Comparison of ENCODE assay signal across 11 cellular contexts in genomic region chr6:14454467-14454763, GRCh38.
A peak's percentile ranks its signal among the peaks of the same experiment; 100 is the strongest.
DNase-seq lines count a peak whose midpoint lies in the region; ATAC-seq and TF ChIP-seq lines count a peak whose summit lies in the region.
"Had no signal": no experiment of that assay in that cellular context is flagged by ENCODE, and none has a peak within 500 bp of the region (broad histone marks: within the 10 kb centered on the region; RNA-seq: fewer than 3 reads in every experiment).

No MANE protein-coding gene starts in this region.

- in situ Hi-C loops in transverse colon (cut with MboI; ENCODE audit: low pct_ligation_motif_present in 1 of 4, low pct_unique_long_range_greater_than_20kb in 1 of 4, low sequenced_read_pairs in 3 of 4): no loop called here

- no peaks in the 10 kb centered on the region for H3K9me3 ChIP-seq in transverse colon
- H3K9me3 ChIP-seq: SK-N-SH had no signal

- no peak overlapping the region for H3K4me3 Mint-ChIP-seq in activated CD4-positive, alpha-beta T cell treated with anti-CD3 and anti-CD28 coated beads, Interleukin-2, amount 10 ng/mL, durations not matched to agents 7 days and 5 days
- H3K4me3 Mint-ChIP-seq in HFFc6: no peak overlapping the region

- DNase-seq in activated T-cell treated with anti-CD3 and anti-CD28 coated beads for 1 hour (ENCODE audit: low read depth): peak; percentile 30
- DNase-seq in activated T-cell treated with anti-CD3 and anti-CD28 coated beads, Interleukin-2, amount 50 U/mL, for 1 hour: no peak
- DNase-seq in activated CD4-positive, alpha-beta T cell treated with anti-CD3 and anti-CD28 coated beads, Interleukin-2, amount 10 ng/mL, durations not matched to agents 7 days and 5 days: peak; percentile 40
- DNase-seq in central memory CD4-positive, alpha-beta T cell: peak; percentile 28
- DNase-seq in transverse colon: peak; percentile 76
- DNase-seq in HFFc6: no peak
- DNase-seq: foreskin fibroblast, SK-N-SH had no signal

- intact Hi-C loops in transverse colon (cut with DNase I; ENCODE audit: low total_unique reads): no loop called here

- H3K36me3 ChIP-seq in transverse colon: no peaks in the 10 kb centered on the region

- no peaks in the 10 kb centered on the region for H3K27me3 ChIP-seq in transverse colon

- peaks cover 0 to 27% (median 0%) of the 10 kb centered on the region in 4 donors for H3K4me1 ChIP-seq in transverse colon

- CTCF ChIA-PET in activated CD4-positive, alpha-beta T cell treated with anti-CD3 and anti-CD28 coated beads, Interleukin-2, amount 10 ng/mL, durations not matched to agents 7 days and 5 days (lab: Charles Lee): interaction anchor here (0.6 to 1.3 kb wide), 2 partner anchors 17 to 31 kb away, joined by 3 read pairs; no protein-coding TSS in a partner anchor

- POLR2A ChIA-PET in activated CD4-positive, alpha-beta T cell treated with anti-CD3 and anti-CD28 coated beads, Interleukin-2, amount 10 ng/mL, durations not matched to agents 7 days and 5 days (lab: Charles Lee): interaction anchor here (0.7 kb wide), 1 partner anchor 245 kb away, joined by 3 read pairs; no protein-coding TSS in a partner anchor

- peaks cover 3% of the 10 kb centered on the region for H3K9me3 Mint-ChIP-seq in activated CD4-positive, alpha-beta T cell treated with anti-CD3 and anti-CD28 coated beads, Interleukin-2, amount 10 ng/mL, durations not matched to agents 7 days and 5 days
- no peaks in the 10 kb centered on the region for H3K9me3 Mint-ChIP-seq in HFFc6

- no peak for TF ChIP-seq EP300 in transverse colon (IDR thresholded peaks at IDR 0.05; ENCODE audit: low read depth)

- H3K4me3 ChIP-seq in transverse colon: no peak overlapping the region
- H3K4me3 ChIP-seq: lung had no signal

- peaks cover 6% of the 10 kb centered on the region for H3K36me3 Mint-ChIP-seq in activated CD4-positive, alpha-beta T cell treated with anti-CD3 and anti-CD28 coated beads, Interleukin-2, amount 10 ng/mL, durations not matched to agents 7 days and 5 days (ENCODE audit: low read depth)
- no peaks in the 10 kb centered on the region for H3K36me3 Mint-ChIP-seq in HFFc6 (ENCODE audit: low read depth)

- no peak for TF ChIP-seq POLR2A in transverse colon (IDR thresholded peaks at IDR 0.05)

- peak overlapping the region; percentile 34 for H3K27ac Mint-ChIP-seq in activated CD4-positive, alpha-beta T cell treated with anti-CD3 and anti-CD28 coated beads, Interleukin-2, amount 10 ng/mL, durations not matched to agents 7 days and 5 days
- no peak overlapping the region for H3K27ac Mint-ChIP-seq in HFFc6

- TF ChIP-seq CTCF in transverse colon (IDR thresholded peaks at IDR 0.05) (no peak), HFFc6 (IDR thresholded peaks at IDR 0.05) (no peak)

- H3K27ac ChIP-seq in transverse colon: no peak overlapping the region

- WGBS in transverse colon (ENCODE audit: low coverage in 1 of 2), 2 donors: 53 to 58% methylated on average over 2 to 4 of the region's 4 CpGs

- H3K4me1 Mint-ChIP-seq in activated CD4-positive, alpha-beta T cell treated with anti-CD3 and anti-CD28 coated beads, Interleukin-2, amount 10 ng/mL, durations not matched to agents 7 days and 5 days: peaks cover 67% of the 10 kb centered on the region
- H3K4me1 Mint-ChIP-seq in HFFc6 (ENCODE audit: low read depth): peaks cover 30% of the 10 kb centered on the region

- ATAC-seq in GM21529 (IDR thresholded peaks at IDR 0.05; ENCODE audit: unreplicated experiment): no peak
- ATAC-seq in HG03565 (IDR thresholded peaks at IDR 0.05; ENCODE audit: unreplicated experiment): no peak

- H3K27me3 Mint-ChIP-seq in activated CD4-positive, alpha-beta T cell treated with anti-CD3 and anti-CD28 coated beads, Interleukin-2, amount 10 ng/mL, durations not matched to agents 7 days and 5 days: no peaks in the 10 kb centered on the region
- peaks cover 7% of the 10 kb centered on the region; the same call in 1 of the 2 replicates for H3K27me3 Mint-ChIP-seq in HFFc6 (ENCODE audit: insufficient read depth)

Comparison
In these comparisons a context has a peak if more than half of its experiments do, and no peak if none do; other contexts are left out.
1. DNase-seq: peak in activated T-cell treated with anti-CD3 and anti-CD28 coated beads for 1 hour (single experiment), activated CD4-positive, alpha-beta T cell treated with anti-CD3 and anti-CD28 coated beads, Interleukin-2, amount 10 ng/mL, durations not matched to agents 7 days and 5 days (single experiment), central memory CD4-positive, alpha-beta T cell (single experiment) and transverse colon (single experiment); none in activated T-cell treated with anti-CD3 and anti-CD28 coated beads, Interleukin-2, amount 50 U/mL, for 1 hour (single experiment) and HFFc6 (single experiment).